Comparison of ENCODE assay signal across 8 cellular contexts in the genomic region with DNA sequence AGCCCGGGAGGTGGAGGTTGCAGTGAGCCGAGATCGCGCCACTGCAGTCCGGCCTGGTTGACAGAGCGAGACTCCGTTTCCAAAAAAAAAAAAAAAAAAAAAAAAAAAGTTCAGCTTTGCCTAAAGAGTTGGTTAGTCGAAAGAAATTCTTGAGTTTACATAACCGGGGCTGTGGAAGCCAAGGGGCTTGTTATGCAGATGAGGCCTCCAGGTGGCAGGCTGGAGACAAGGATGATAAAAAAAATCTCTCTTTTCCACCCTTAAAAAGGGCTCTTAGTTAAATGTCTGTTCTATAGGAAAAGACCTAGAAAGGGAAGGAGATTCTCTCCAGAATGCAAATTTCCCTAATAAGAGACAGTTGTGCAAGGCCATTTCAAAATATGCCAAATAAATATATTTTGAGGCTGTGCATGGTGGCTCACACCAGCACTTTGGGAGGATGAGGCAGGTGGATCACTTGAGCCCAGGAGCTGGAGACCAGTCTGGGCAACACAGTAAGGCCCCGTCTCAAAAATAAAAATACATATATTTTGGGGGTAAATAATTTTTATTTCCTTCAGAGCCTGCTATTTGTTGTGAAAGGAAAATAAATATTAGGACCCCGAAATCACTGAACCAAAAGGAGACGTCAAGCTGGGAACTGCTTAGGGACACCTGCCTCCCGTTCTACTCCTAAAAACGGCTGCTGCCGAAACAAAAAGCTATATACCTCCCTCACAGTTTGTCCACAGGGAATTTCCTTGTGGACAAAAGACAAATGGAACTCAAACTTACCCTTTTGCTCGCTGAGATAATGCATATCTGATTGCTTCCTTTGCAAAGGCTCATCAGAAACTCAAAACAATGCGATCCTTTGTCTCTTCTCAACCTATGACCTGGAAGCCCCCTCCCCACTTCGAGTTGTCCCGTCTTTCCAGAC. TPM values are rescaled to one million over a fixed set of nuclear protein-coding genes. Genes with fewer than 3 reads are reported as not detected.
DNase-seq lines count a peak whose midpoint lies in the region; ATAC-seq and TF ChIP-seq lines count a peak whose summit lies in the region.

No MANE protein-coding gene starts in this region.

- H3K27me3 ChIP-seq in AG04450 (ENCODE audit: control insufficient read depth, insufficient read depth, low read length) = peaks cover 4% of the 10 kb centered on the region

- POLR2A ChIA-PET in AG04450 (lab: Yijun Ruan, JAX) = interaction anchor here (0.6 to 0.7 kb wide), 2 partner anchors 10 to 21 kb away, joined by 3 to 4 read pairs; no protein-coding TSS in a partner anchor

- ATAC-seq in Right ventricle myocardium superior (ENCODE audit: poor library complexity) (peak; percentile 23), GM18868 (IDR thresholded peaks at IDR 0.05; ENCODE audit: unreplicated experiment) (no peak)

- peaks cover 6% of the 10 kb centered on the region; the same call in 1 of the 2 replicates for H3K9me3 ChIP-seq in AG04450 (ENCODE audit: control insufficient read depth, insufficient read depth, low read length)

- H3K4me3 Mint-ChIP-seq in activated naive CD4-positive, alpha-beta T cell treated with anti-CD3 and anti-CD28 coated beads for 36 hours = no peak overlapping the region

- DNase-seq in AG04450 (ENCODE audit: low read depth, low spot score) (peak; percentile 72), GM12864 (ENCODE audit: low read depth) (no peak), NCI-H2196 treated with DMSO at 0.1 percent for 48 hours (lab: John Stamatoyannopoulos, UW; ENCODE audit: unreplicated experiment) (peak; percentile 13), Right ventricle myocardium superior (peak; percentile 76), posterior vena cava (ENCODE audit: low spot score) (peak; percentile 86), NCI-H510A treated with DMSO at 0.1 percent for 48 hours (lab: John Stamatoyannopoulos, UW) (no peak)
- DNase-seq in activated naive CD4-positive, alpha-beta T cell treated with anti-CD3 and anti-CD28 coated beads for 36 hours = peak; percentile 85

- H3K27ac ChIP-seq in AG04450 (ENCODE audit: low read depth, low read length) = no peak overlapping the region

- H3K36me3 Mint-ChIP-seq in activated naive CD4-positive, alpha-beta T cell treated with anti-CD3 and anti-CD28 coated beads for 36 hours (ENCODE audit: low read depth) = peaks cover 20% of the 10 kb centered on the region

- H3K9me3 Mint-ChIP-seq in activated naive CD4-positive, alpha-beta T cell treated with anti-CD3 and anti-CD28 coated beads for 36 hours = no peaks in the 10 kb centered on the region

- intact Hi-C loops in activated naive CD4-positive, alpha-beta T cell treated with anti-CD3 and anti-CD28 coated beads for 36 hours (cut with micrococcal nuclease) = loop anchor here (1.0 to 10.0 kb wide), 4 partner anchors 55 to 420 kb away; no protein-coding TSS in a partner anchor
- intact Hi-C loops in Right ventricle myocardium superior (cut with DNase I) = loop anchor here (5.0 kb wide), 1 partner anchor 57 kb away; no protein-coding TSS in a partner anchor
- intact Hi-C loops in posterior vena cava (cut with DNase I) = loop anchor here (5.0 kb wide), 1 partner anchor 52 kb away; no protein-coding TSS in a partner anchor

- H3K4me1 Mint-ChIP-seq in activated naive CD4-positive, alpha-beta T cell treated with anti-CD3 and anti-CD28 coated beads for 36 hours (ENCODE audit: low read depth) = peaks cover 38% of the 10 kb centered on the region

- no peak overlapping the region for H3K27ac Mint-ChIP-seq in activated naive CD4-positive, alpha-beta T cell treated with anti-CD3 and anti-CD28 coated beads for 36 hours

- H3K27me3 Mint-ChIP-seq in activated naive CD4-positive, alpha-beta T cell treated with anti-CD3 and anti-CD28 coated beads for 36 hours (ENCODE audit: low read depth) = peaks cover 8% of the 10 kb centered on the region

- H3K4me3 ChIP-seq in AG04450 (ENCODE audit: low read depth, low read length) (no peak overlapping the region), GM12864 (ENCODE audit: low read depth, low read length) (no peak overlapping the region)

- CTCF ChIA-PET in AG04450 (lab: Charles Lee) = interaction anchor here (0.6 to 2.5 kb wide), 20 partner anchors 10 to 214 kb away, joined by 3 to 8 read pairs (median 3); no protein-coding TSS in a partner anchor
- CTCF ChIA-PET in activated naive CD4-positive, alpha-beta T cell treated with anti-CD3 and anti-CD28 coated beads for 36 hours (lab: Charles Lee) = interaction anchor here (0.6 to 5.6 kb wide), 25 partner anchors 10 to 216 kb away, joined by 3 to 81 read pairs (median 4); partner anchors contain the start of gene PGGHG

- TF ChIP-seq CTCF in AG04450 (IDR thresholded peaks at IDR 0.05; ENCODE audit: low read depth, low read length) = peak; percentile 78
- peak; percentile 67 for TF ChIP-seq CTCF in GM12864 (IDR thresholded peaks at IDR 0.05; ENCODE audit: low read depth, low read length, missing control alignments)

RNA-seq across cellular contexts. Expression of gene IFITM2, which starts 2.4 kb away (rescaled TPM):
- 219 and 367 TPM in 2 replicates for polyA plus RNA-seq in AG04450 (2011; rRNA removed)
- 189 and 258 TPM in 2 replicates for polyA minus RNA-seq in AG04450 (2011; rRNA and poly(A)+ RNA removed)
- total RNA-seq in activated naive CD4-positive, alpha-beta T cell treated with anti-CD3 and anti-CD28 coated beads for 36 hours = 100 to 1,000 TPM; 760 to 802 TPM
- 194 TPM for total RNA-seq in Right ventricle myocardium superior
- 100 to 1,000 TPM; 647 to 724 TPM for total RNA-seq in posterior vena cava

RNA-seq across cellular contexts. Expression of gene IFITM5, which starts 5.8 kb away (rescaled TPM):
- polyA plus RNA-seq in AG04450 (2011; rRNA removed) = not detected in 2 replicates
- not detected in 2 replicates for polyA minus RNA-seq in AG04450 (2011; rRNA and poly(A)+ RNA removed)
- total RNA-seq in activated naive CD4-positive, alpha-beta T cell treated with anti-CD3 and anti-CD28 coated beads for 36 hours = not detected
- not detected for total RNA-seq in Right ventricle myocardium superior
- total RNA-seq in posterior vena cava = not detected

RNA-seq across cellular contexts. Expression of gene IFITM1, which starts 8.7 kb away (rescaled TPM):
- polyA plus RNA-seq in AG04450 (2011; rRNA removed) = 62.1 and 81.6 TPM in 2 replicates
- 50.6 and 68.9 TPM in 2 replicates for polyA minus RNA-seq in AG04450 (2011; rRNA and poly(A)+ RNA removed)
- total RNA-seq in activated naive CD4-positive, alpha-beta T cell treated with anti-CD3 and anti-CD28 coated beads for 36 hours = 100 to 1,000 TPM; 359 to 378 TPM
- total RNA-seq in Right ventricle myocardium superior = 83.1 TPM
- total RNA-seq in posterior vena cava = 100 to 1,000 TPM; 205 to 275 TPM

RNA-seq across cellular contexts. Expression of gene IFITM3, which starts 15.5 kb away (rescaled TPM):
- polyA plus RNA-seq in AG04450 (2011; rRNA removed) = 426 and 760 TPM in 2 replicates
- polyA minus RNA-seq in AG04450 (2011; rRNA and poly(A)+ RNA removed) = 529 and 721 TPM in 2 replicates
- total RNA-seq in activated naive CD4-positive, alpha-beta T cell treated with anti-CD3 and anti-CD28 coated beads for 36 hours = 10 to 100 TPM; 54.5 to 56.6 TPM
- total RNA-seq in Right ventricle myocardium superior (287 TPM), posterior vena cava (1,000 to 10,000 TPM; 1,080 to 1,276 TPM)

RNA-seq across cellular contexts. Expression of gene PGGHG, which starts 16.2 kb away (rescaled TPM):
- 4.0 and 5.2 TPM in 2 replicates for polyA plus RNA-seq in AG04450 (2011; rRNA removed)
- polyA minus RNA-seq in AG04450 (2011; rRNA and poly(A)+ RNA removed) = 1.9 and 2.6 TPM in 2 replicates
- total RNA-seq in activated naive CD4-positive, alpha-beta T cell treated with anti-CD3 and anti-CD28 coated beads for 36 hours = 100 to 1,000 TPM in 1 of 2 experiments, 10 to 100 TPM in 1; 99.6 to 101 TPM
- total RNA-seq in Right ventricle myocardium superior = 6.1 TPM
- total RNA-seq in posterior vena cava = 10 to 100 TPM; 18.8 to 20.7 TPM

Comparison
In these comparisons a context has a peak if more than half of its experiments do, and no peak if none do; other contexts are left out.
1. DNase-seq: peak in AG04450 (single experiment), NCI-H2196 treated with DMSO at 0.1 percent for 48 hours (single experiment), activated naive CD4-positive, alpha-beta T cell treated with anti-CD3 and anti-CD28 coated beads for 36 hours (single experiment), Right ventricle myocardium superior (single experiment) and posterior vena cava (single experiment); none in GM12864 (single experiment) and NCI-H510A treated with DMSO at 0.1 percent for 48 hours (single experiment).